Comparison of ENCODE assay signal across 14 cellular contexts in the genomic region with DNA sequence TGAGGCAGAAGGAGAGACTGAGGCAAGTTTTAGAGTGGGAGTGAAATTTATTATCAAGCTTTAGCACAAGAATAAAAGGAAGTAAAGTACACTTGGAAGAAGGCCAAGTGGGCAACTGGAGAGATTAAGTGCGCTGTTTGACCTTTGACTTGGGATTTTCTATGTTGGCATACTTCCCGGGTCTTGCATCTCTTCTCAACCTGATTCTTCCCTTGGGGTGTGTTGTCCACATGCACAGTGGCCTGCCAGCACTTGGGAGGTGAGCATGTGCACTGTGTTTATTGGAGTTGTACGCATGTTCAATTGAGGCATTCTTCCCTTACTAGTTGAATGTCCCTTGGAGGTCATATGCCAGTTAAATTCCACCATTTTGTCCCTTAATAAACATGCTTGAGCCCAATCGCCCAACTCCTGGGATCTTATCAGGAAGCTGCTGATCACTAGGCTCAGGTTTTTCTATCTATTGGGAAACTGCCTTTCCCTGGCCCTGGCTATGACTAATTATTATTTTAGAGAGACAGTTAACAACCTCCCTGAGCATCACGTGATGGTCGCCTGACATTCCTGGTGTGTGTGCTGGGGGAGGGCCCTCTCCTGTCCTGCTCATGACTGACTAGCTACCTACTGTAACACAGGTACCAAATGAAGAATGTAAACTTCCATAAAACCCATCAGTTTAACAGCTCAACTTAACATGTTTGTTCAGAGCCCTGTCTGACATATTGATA.
DNase-seq lines count a peak whose midpoint lies in the region; ATAC-seq and TF ChIP-seq lines count a peak whose summit lies in the region.
"Had no signal": no experiment of that assay in that cellular context is flagged by ENCODE, and none has a peak within 500 bp of the region (broad histone marks: within the 10 kb centered on the region; RNA-seq: fewer than 3 reads in every experiment).

No MANE protein-coding gene starts in this region.

- no peaks in the 10 kb centered on the region for H3K9me3 Mint-ChIP-seq in activated CD8-positive, alpha-beta T cell treated with anti-CD3 and anti-CD28 coated beads for 36 hours

- no peaks in the 10 kb centered on the region for H3K36me3 ChIP-seq in PC-3 (ENCODE audit: low read depth, low read length)
- no peaks in the 10 kb centered on the region for H3K36me3 ChIP-seq in osteoblast (ENCODE audit: insufficient read depth, low read length)
- H3K36me3 ChIP-seq: neutrophil had no signal

- no peaks in the 10 kb centered on the region for H3K36me3 Mint-ChIP-seq in activated CD8-positive, alpha-beta T cell treated with anti-CD3 and anti-CD28 coated beads for 36 hours (ENCODE audit: low read depth)

- no peaks in the 10 kb centered on the region for H3K9me2 ChIP-seq in PC-3 (replicated peaks; ENCODE audit: low read length)

- peak overlapping the region; percentile 64 for H3K9ac ChIP-seq in PC-3 (ENCODE audit: low read length)

- H3K4me1 ChIP-seq in PC-3 (ENCODE audit: insufficient read depth, low read length) (peaks cover 37% of the 10 kb centered on the region), osteoblast (ENCODE audit: insufficient read depth, low read length) (peaks cover 13% of the 10 kb centered on the region)

- H3F3A ChIP-seq in PC-3 (ENCODE audit: low read length, unreplicated experiment) = peaks cover 8% of the 10 kb centered on the region

- no peaks in the 10 kb centered on the region for H3K79me2 ChIP-seq in PC-3 (ENCODE audit: low read length)
- H3K79me2 ChIP-seq in osteoblast (ENCODE audit: insufficient read depth, low read length) = no peaks in the 10 kb centered on the region

- H3K27me3 ChIP-seq in PC-3 (ENCODE audit: low read length) (no peaks in the 10 kb centered on the region), osteoblast (ENCODE audit: insufficient read depth, low read length) (no peaks in the 10 kb centered on the region)

- no peak for ATAC-seq in PC-3
- ATAC-seq in activated CD4-positive, CD25-positive, alpha-beta regulatory T cell treated with anti-CD3 and anti-CD28 coated beads, Interleukin-2, amount 50 U/mL, for 24 hours = no peak
- ATAC-seq in activated CD8-positive, alpha-beta T cell treated with anti-CD3 and anti-CD28 coated beads for 36 hours = no peak
- no peak for ATAC-seq in GM18861 (IDR thresholded peaks at IDR 0.05; ENCODE audit: unreplicated experiment)
- ATAC-seq: stimulated activated naive CD8-positive, alpha-beta T cell treated with anti-CD3 and anti-CD28 coated beads, Interleukin-15, amount 100 ng/mL, for 72 hours had no signal

- no peak overlapping the region for H3K27ac Mint-ChIP-seq in activated CD8-positive, alpha-beta T cell treated with anti-CD3 and anti-CD28 coated beads for 36 hours
- H3K27ac Mint-ChIP-seq: H9; memory B cell; stimulated activated naive CD8-positive, alpha-beta T cell treated with anti-CD3 and anti-CD28 coated beads, Interleukin-15, amount 100 ng/mL, for 72 hours had no signal

- H3K4me3 ChIP-seq in PC-3 (ENCODE audit: low read length) = no peak overlapping the region
- no peak overlapping the region for H3K4me3 ChIP-seq in epithelial cell of esophagus (ENCODE audit: low read length)
- no peak overlapping the region for H3K4me3 ChIP-seq in osteoblast (ENCODE audit: insufficient read depth, low read length)

- DNase-seq in HK-2 (ENCODE audit: unreplicated experiment) = peak; percentile 53
- DNase-seq in PC-3 = peak; percentile 60
- DNase-seq in epithelial cell of esophagus (ENCODE audit: low read depth) = peak; percentile 92
- DNase-seq in osteoblast (ENCODE audit: insufficient read length, low spot score, missing footprints) = peak; percentile 69
- DNase-seq in GF-D8 (lab: John Stamatoyannopoulos, UW) = no peak
- DNase-seq in activated CD8-positive, alpha-beta T cell treated with anti-CD3 and anti-CD28 coated beads for 36 hours = no peak
- DNase-seq: activated naive CD4-positive, alpha-beta T cell treated with anti-CD3 and anti-CD28 coated beads, Interleukin-2, amount 50 U/mL, for 16 hours; NCI-H526; stimulated activated naive CD8-positive, alpha-beta T cell treated with anti-CD3 and anti-CD28 coated beads, Interleukin-15, amount 100 ng/mL, for 72 hours had no signal

- H3K9me3 ChIP-seq in PC-3 (ENCODE audit: low read length) (no peaks in the 10 kb centered on the region), osteoblast (ENCODE audit: low read depth, low read length) (no peaks in the 10 kb centered on the region)
- H3K9me3 ChIP-seq: neutrophil had no signal

- CTCF ChIA-PET in PC-3 (lab: Charles Lee) = no interaction called here
- CTCF ChIA-PET in activated CD8-positive, alpha-beta T cell treated with anti-CD3 and anti-CD28 coated beads for 36 hours (lab: Charles Lee) = interaction anchor here (0.9 to 2.6 kb wide), 10 partner anchors 10 to 84 kb away, joined by 3 to 14 read pairs (median 4); no protein-coding TSS in a partner anchor

- intact Hi-C loops in PC-3 (cut with micrococcal nuclease) = loop anchor here (2.0 kb wide), 1 partner anchor 26 kb away; no protein-coding TSS in a partner anchor
- intact Hi-C loops in activated CD8-positive, alpha-beta T cell treated with anti-CD3 and anti-CD28 coated beads for 36 hours (cut with micrococcal nuclease) = no loop called here

- no peak overlapping the region for H3K4me3 Mint-ChIP-seq in activated CD8-positive, alpha-beta T cell treated with anti-CD3 and anti-CD28 coated beads for 36 hours
- H3K4me3 Mint-ChIP-seq: H9, memory B cell had no signal

- TF ChIP-seq CTCF in PC-3 (conservative IDR thresholded peaks at IDR 0.05; ENCODE audit: low read depth, low read length) (no peak), epithelial cell of esophagus (IDR thresholded peaks at IDR 0.05; ENCODE audit: insufficient read depth, low read depth, low read length, missing control alignments) (no peak), osteoblast (IDR thresholded peaks at IDR 0.05; ENCODE audit: extremely low read depth, low read depth, low read length) (no peak)
- no peak for TF ChIP-seq CTCF in activated CD8-positive, alpha-beta T cell treated with anti-CD3 and anti-CD28 coated beads for 36 hours (IDR thresholded peaks at IDR 0.05)

- H3K27ac ChIP-seq in PC-3 (ENCODE audit: low read length) (peak overlapping the region; percentile 93), osteoblast (ENCODE audit: low read depth, low read length) (no peak overlapping the region)
- H3K27ac ChIP-seq: neutrophil had no signal

- POLR2A ChIA-PET in PC-3 (lab: Charles Lee; ENCODE audit: unreplicated experiment) = no interaction called here
- POLR2A ChIA-PET in activated CD8-positive, alpha-beta T cell treated with anti-CD3 and anti-CD28 coated beads for 36 hours (lab: Charles Lee) = no interaction called here

- no peaks in the 10 kb centered on the region for H3K27me3 Mint-ChIP-seq in activated CD8-positive, alpha-beta T cell treated with anti-CD3 and anti-CD28 coated beads for 36 hours
- H3K27me3 Mint-ChIP-seq: stimulated activated naive CD8-positive, alpha-beta T cell treated with anti-CD3 and anti-CD28 coated beads, Interleukin-15, amount 100 ng/mL, for 72 hours had no signal

- H3K4me2 ChIP-seq in PC-3 (ENCODE audit: low read length) (peak overlapping the region; percentile 58), osteoblast (ENCODE audit: insufficient read depth, low read length) (no peak overlapping the region)

- H3K4me1 Mint-ChIP-seq in activated CD8-positive, alpha-beta T cell treated with anti-CD3 and anti-CD28 coated beads for 36 hours (ENCODE audit: low read depth) = peaks cover 2% of the 10 kb centered on the region
- H3K4me1 Mint-ChIP-seq: memory B cell had no signal

- H2AFZ ChIP-seq in PC-3 (ENCODE audit: low read length) (no peak overlapping the region), osteoblast (ENCODE audit: low read length) (no peak overlapping the region)

- no TSS peak for BruUV-seq in PC-3 (replicated peaks; lab: Mats Ljungman, UMichigan)

- H4K20me1 ChIP-seq in PC-3 (ENCODE audit: low read length) = no peaks in the 10 kb centered on the region
- no peaks in the 10 kb centered on the region for H4K20me1 ChIP-seq in osteoblast (ENCODE audit: insufficient read depth, low read length)

Comparison
In these comparisons a context has a peak if more than half of its experiments do, and no peak if none do; other contexts are left out.
1. DNase-seq: peak in HK-2 (single experiment), PC-3 (single experiment), epithelial cell of esophagus (single experiment) and osteoblast (single experiment); none in GF-D8 (single experiment) and activated CD8-positive, alpha-beta T cell treated with anti-CD3 and anti-CD28 coated beads for 36 hours (single experiment).